Comparison of ENCODE assay signal across 1 cellular context in genomic region chr4:26346203-26346620, GRCh38.
TF ChIP-seq lines count a peak whose summit lies in the region.

No MANE protein-coding gene starts in this region.

TF ChIP-seq in K562, 482 proteins besides CTCF, POLR2A, EP300 and RAD21 (continued from another document):
- no peak for TF ChIP-seq ARID3B (CRISPR knock-in tag; IDR thresholded peaks at IDR 0.05; ENCODE audit: borderline replicate concordance)
- 0 out of 2 replicates have a peak, but pooled peaks have one; percentile 27 for TF ChIP-seq DPF2 (IDR thresholded peaks at IDR 0.05)
- TF ChIP-seq TCF3 (CRISPR knock-in tag; IDR thresholded peaks at IDR 0.05): peak; percentile 51
- TF ChIP-seq FOXA3 (CRISPR knock-in tag; conservative IDR thresholded peaks at IDR 0.05 in 1 of 2, IDR thresholded peaks at IDR 0.05 in 1 of 2): 0 out of 4 replicates have a peak, but pooled peaks of 1 of the 2 experiments have one; percentile 43
- TF ChIP-seq CTBP1 (IDR thresholded peaks at IDR 0.05; ENCODE audit: borderline replicate concordance): 0 out of 2 replicates have a peak, but pooled peaks have one; percentile 47
- TF ChIP-seq ZNF316 (IDR thresholded peaks at IDR 0.05): no peak
- TF ChIP-seq PRMT5 (CRISPR knock-in tag; IDR thresholded peaks at IDR 0.05): no peak
- no peak for TF ChIP-seq ZNF609 (CRISPR knock-in tag; IDR thresholded peaks at IDR 0.05; ENCODE audit: borderline replicate concordance)
- TF ChIP-seq ZNF253 (CRISPR knock-in tag; conservative IDR thresholded peaks at IDR 0.05): no peak
- no peak for TF ChIP-seq ZNF165 (CRISPR knock-in tag; IDR thresholded peaks at IDR 0.05; ENCODE audit: borderline replicate concordance)
- TF ChIP-seq ZC3H11A (IDR thresholded peaks at IDR 0.05; ENCODE audit: low read depth, low read length): 0 out of 2 replicates have a peak, but pooled peaks have one; percentile 71
- no peak for TF ChIP-seq DIDO1 (tag; IDR thresholded peaks at IDR 0.05; ENCODE audit: low read depth)
- no peak for TF ChIP-seq SIRT6 (IDR thresholded peaks at IDR 0.05; ENCODE audit: low read depth, low read length)
- TF ChIP-seq, protein P1, sequence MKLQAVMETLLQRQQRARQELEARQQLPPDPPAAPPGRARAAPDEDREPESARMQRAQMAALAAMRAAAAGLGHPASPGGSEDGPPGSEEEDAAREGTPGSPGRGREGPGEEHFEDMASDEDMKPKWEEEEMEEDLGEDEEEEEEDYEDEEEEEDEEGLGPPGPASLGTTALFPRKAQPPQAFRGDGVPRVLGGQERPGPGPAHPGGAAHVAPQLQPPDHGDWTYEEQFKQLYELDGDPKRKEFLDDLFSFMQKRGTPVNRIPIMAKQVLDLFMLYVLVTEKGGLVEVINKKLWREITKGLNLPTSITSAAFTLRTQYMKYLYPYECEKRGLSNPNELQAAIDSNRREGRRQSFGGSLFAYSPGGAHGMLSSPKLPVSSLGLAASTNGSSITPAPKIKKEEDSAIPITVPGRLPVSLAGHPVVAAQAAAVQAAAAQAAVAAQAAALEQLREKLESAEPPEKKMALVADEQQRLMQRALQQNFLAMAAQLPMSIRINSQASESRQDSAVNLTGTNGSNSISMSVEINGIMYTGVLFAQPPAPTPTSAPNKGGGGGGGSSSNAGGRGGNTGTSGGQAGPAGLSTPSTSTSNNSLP (IDR thresholded peaks at IDR 0.05; ENCODE audit: borderline replicate concordance, low read depth, low read length): peak; percentile 77; the same call in 1 of the 2 replicates
- no peak for TF ChIP-seq ATF3 (IDR thresholded peaks at IDR 0.05)
- TF ChIP-seq ATF3 (CRISPR knock-in tag; conservative IDR thresholded peaks at IDR 0.05): no peak
- peak; percentile 31; the same call in 1 of the 2 replicates for TF ChIP-seq GATA2 (CRISPR knock-in tag; IDR thresholded peaks at IDR 0.05)
- no peak for TF ChIP-seq AFF4 (CRISPR knock-in tag; IDR thresholded peaks at IDR 0.05)
- TF ChIP-seq SOX6 (IDR thresholded peaks at IDR 0.05): peak; percentile 67; the same call in 1 of the 2 replicates
- peak; percentile 42 for TF ChIP-seq MEIS2 (IDR thresholded peaks at IDR 0.05; ENCODE audit: partially characterized antibody)
- TF ChIP-seq E2F6 (IDR thresholded peaks at IDR 0.05; ENCODE audit: borderline replicate concordance in 1 of 2, extremely low read depth in 1 of 2, insufficient read depth in 1 of 2, insufficient read length in 1 of 2, low read depth in 1 of 2, low read length in 1 of 2, poor library complexity in 1 of 2, severe bottlenecking in 1 of 2): no peak
- 0 out of 4 replicates have a peak, but pooled peaks of 1 of the 2 experiments have one; percentile 51 for TF ChIP-seq TBL1XR1 (IDR thresholded peaks at IDR 0.05; ENCODE audit: low read length in 2 of 2)
- no peak for TF ChIP-seq EHMT2 (IDR thresholded peaks at IDR 0.05)
- no peak for TF ChIP-seq PBX2 (CRISPR knock-in tag; IDR thresholded peaks at IDR 0.05; ENCODE audit: low read depth)
- peak; percentile 63 for TF ChIP-seq PBX2 (tag; conservative IDR thresholded peaks at IDR 0.05; ENCODE audit: low read depth)
- TF ChIP-seq ZNF143 (CRISPR knock-in tag; IDR thresholded peaks at IDR 0.05): no peak
- TF ChIP-seq CLOCK (CRISPR knock-in tag; IDR thresholded peaks at IDR 0.05; ENCODE audit: borderline replicate concordance): no peak
- peak; percentile 83 for TF ChIP-seq CBFA2T3 (IDR thresholded peaks at IDR 0.05)
- no peak for TF ChIP-seq ZKSCAN1 (IDR thresholded peaks at IDR 0.05; ENCODE audit: low read depth, low read length)
- TF ChIP-seq STAG1 (CRISPR knock-in tag; IDR thresholded peaks at IDR 0.05; ENCODE audit: borderline replicate concordance): no peak
- TF ChIP-seq SNIP1 (IDR thresholded peaks at IDR 0.05; ENCODE audit: low read depth): no peak
- no peak for TF ChIP-seq CXXC5 (CRISPR knock-in tag; IDR thresholded peaks at IDR 0.05)
- TF ChIP-seq ZNF274 (IDR thresholded peaks at IDR 0.05; ENCODE audit: borderline replicate concordance, low read depth, low read length): no peak
- TF ChIP-seq TAF7 (tag; IDR thresholded peaks at IDR 0.05): peak; percentile 66; the same call in 1 of the 2 replicates
- TF ChIP-seq FOSL1 (tag; conservative IDR thresholded peaks at IDR 0.05): no peak
- peak; percentile 81 for TF ChIP-seq BHLHE40 (IDR thresholded peaks at IDR 0.05; ENCODE audit: low read length)
- TF ChIP-seq MCM2 (IDR thresholded peaks at IDR 0.05; ENCODE audit: low read depth): no peak
- TF ChIP-seq L3MBTL2 (IDR thresholded peaks at IDR 0.05): peak; percentile 35; the same call in 1 of the 2 replicates
- TF ChIP-seq ZNF354B (CRISPR knock-in tag; IDR thresholded peaks at IDR 0.05): no peak
- no peak for TF ChIP-seq ZFX (CRISPR knock-in tag; IDR thresholded peaks at IDR 0.05)
- no peak for TF ChIP-seq RB1 (IDR thresholded peaks at IDR 0.05; ENCODE audit: low read depth)
